ENCODE assay signal across 8 cellular contexts in genomic region chr21:17611414-17612022, GRCh38. TPM values are rescaled to one million over a fixed set of nuclear protein-coding genes. Genes with fewer than 3 reads are reported as not detected.
DNase-seq lines count a peak whose midpoint lies in the region; ATAC-seq, FAIRE-seq and TF ChIP-seq lines count a peak whose summit lies in the region.

No MANE protein-coding gene starts in this region.

- H3K79me2 ChIP-seq in HCT116 (ENCODE audit: insufficient read depth, low read length) (peaks cover 59% of the 10 kb centered on the region), MM.1S (ENCODE audit: low read length) (peaks cover 61% of the 10 kb centered on the region)

- intact Hi-C loops in HCT116 (cut with micrococcal nuclease): loop anchor here (5.0 to 10.0 kb wide), 2 partner anchors 99 to 203 kb away; partner anchors contain the start of genes C21orf91 and CXADR
- intact Hi-C loops in right cardiac atrium (cut with DNase I): no loop called here

- H3K9ac ChIP-seq in HCT116 (ENCODE audit: low read length) (peak overlapping the region; percentile 92), MM.1S (ENCODE audit: low read length) (peak overlapping the region; percentile 90)

- H3F3A ChIP-seq in MM.1S (ENCODE audit: insufficient read depth, low read length): peaks cover 15% of the 10 kb centered on the region

- H3K4me2 ChIP-seq in HCT116 (ENCODE audit: low read length): peak overlapping the region; percentile 90
- peak overlapping the region; percentile 87 for H3K4me2 ChIP-seq in MM.1S (ENCODE audit: low read depth, low read length)

- H3K4me1 ChIP-seq in HCT116 (ENCODE audit: control insufficient read depth in 1 of 2, insufficient read depth in 2 of 2, low read length in 2 of 2) (peaks cover 13 to 16% of the 10 kb centered on the region in 2 experiments), MM.1S (ENCODE audit: low read length) (peaks cover 6% of the 10 kb centered on the region), right cardiac atrium (ENCODE audit: control insufficient read depth, insufficient read depth, low read length) (no peaks in the 10 kb centered on the region)

- no peak for TF ChIP-seq CTCF in HCT116 (IDR thresholded peaks at IDR 0.05 in 2 of 3, conservative IDR thresholded peaks at IDR 0.05 in 1 of 3; ENCODE audit: borderline replicate concordance in 1 of 3, insufficient read depth in 1 of 3, low read depth in 2 of 3, low read length in 2 of 3)
- no peak for TF ChIP-seq CTCF in MM.1S (IDR thresholded peaks at IDR 0.05; ENCODE audit: low read length)

- H4K20me1 ChIP-seq in HCT116 (ENCODE audit: insufficient read depth) (no peaks in the 10 kb centered on the region), MM.1S (ENCODE audit: insufficient read depth, low read length) (peaks cover 19% of the 10 kb centered on the region)

- no peaks in the 10 kb centered on the region for H3K27me3 ChIP-seq in HCT116 (ENCODE audit: insufficient read depth, low read length)
- H3K27me3 ChIP-seq in MM.1S (replicated peaks; ENCODE audit: insufficient read depth, low read length): no peaks in the 10 kb centered on the region
- no peaks in the 10 kb centered on the region for H3K27me3 ChIP-seq in right cardiac atrium (ENCODE audit: control insufficient read depth, insufficient read depth)

- H3K9me2 ChIP-seq in HCT116 (ENCODE audit: insufficient read depth) (no peaks in the 10 kb centered on the region), MM.1S (replicated peaks; ENCODE audit: insufficient read depth, low read length) (no peaks in the 10 kb centered on the region)

- CTCF ChIA-PET in HCT116 (lab: Charles Lee): interaction anchor here (0.9 to 1.3 kb wide), 4 partner anchors 224 to 314 kb away, joined by 3 to 5 read pairs (median 3); no protein-coding TSS in a partner anchor

- H3K9me3 ChIP-seq in HCT116 (ENCODE audit: control insufficient read depth in 1 of 2, insufficient read depth in 1 of 2, low read depth in 1 of 2, low read length in 2 of 2): no peaks in the 10 kb centered on the region
- no peaks in the 10 kb centered on the region for H3K9me3 ChIP-seq in MM.1S (replicated peaks; ENCODE audit: insufficient read depth, low read length)
- H3K9me3 ChIP-seq in right cardiac atrium (ENCODE audit: control insufficient read depth, low read length): no peaks in the 10 kb centered on the region

- POLR2A ChIA-PET in HCT116 (lab: Charles Lee): no interaction called here

- peak; percentile 74 for DNase-seq in HCT116 (ENCODE audit: low read depth, low spot score)
- DNase-seq in MM.1S: peak; percentile 81
- peak; percentile 59 to 87 (median 70) for DNase-seq in T-helper 1 cell
- DNase-seq in amniotic stem cell (lab: John Stamatoyannopoulos, UW): peak; percentile 87
- DNase-seq in right cardiac atrium: peak; percentile 85 to 93 (median 88)
- peak; percentile 69 for DNase-seq in pulmonary artery endothelial cell (ENCODE audit: low read depth, low spot score)
- peak; percentile 74 for DNase-seq in urothelium cell line (ENCODE audit: low spot score)

- ATAC-seq in HCT116 (peak; percentile 61), right cardiac atrium (peak; percentile 77 to 84)

- FAIRE-seq in urothelium cell line (lab: Jason Lieb, UNC): no peak

- H3K27ac ChIP-seq in HCT116 (ENCODE audit: low read depth, low read length): peak overlapping the region; percentile 80
- peak overlapping the region; percentile 66 for H3K27ac ChIP-seq in MM.1S (ENCODE audit: low read length)
- peak overlapping the region; percentile 86 for H3K27ac ChIP-seq in right cardiac atrium (ENCODE audit: low read length)

- BruUV-seq in HCT116 (replicated peaks; lab: Mats Ljungman, UMichigan): TSS peak; percentile 48

- no peak overlapping the region for H2AFZ ChIP-seq in HCT116 (ENCODE audit: low read depth, low read length, poor library complexity, severe bottlenecking)
- H2AFZ ChIP-seq in MM.1S (ENCODE audit: low read length): peak overlapping the region; percentile 68

- peak overlapping the region; percentile 90 for H3K4me3 ChIP-seq in GM08714 (ENCODE audit: low read length)
- H3K4me3 ChIP-seq in HCT116 (replicated peaks in 1 of 2; ENCODE audit: low read depth in 1 of 2, low read length in 2 of 2): peak overlapping the region; percentile 93 to 95
- peak overlapping the region; percentile 89 for H3K4me3 ChIP-seq in MM.1S (ENCODE audit: low read length)
- peak overlapping the region; percentile 92 for H3K4me3 ChIP-seq in right cardiac atrium (ENCODE audit: low read length)

- H3K36me3 ChIP-seq in HCT116 (ENCODE audit: control insufficient read depth in 1 of 2, insufficient read depth in 2 of 2, low read length in 2 of 2) (peaks cover 16 to 18% of the 10 kb centered on the region in 2 experiments; a peak in 3 of 4 replicates), MM.1S (replicated peaks; ENCODE audit: insufficient read depth, low read length) (peaks cover 13% of the 10 kb centered on the region)

- TF ChIP-seq POLR2A in HCT116 (IDR thresholded peaks at IDR 0.05; ENCODE audit: borderline replicate concordance, extremely low read depth, insufficient read depth, insufficient read length): no peak

- no peak for TF ChIP-seq RAD21 in HCT116 (IDR thresholded peaks at IDR 0.05; ENCODE audit: low read depth)

- RAD21 ChIA-PET in HCT116 (lab: Charles Lee; ENCODE audit: low non-redundant PET in 1 of 2, low total read pairs in 2 of 2, uncharacterized antibody in 2 of 2, unreplicated experiment in 2 of 2): no interaction called here

- under 1% methylated on average over 26 of the region's 26 CpGs for WGBS in right cardiac atrium

TF ChIP-seq in HCT116, 20 proteins besides CTCF, POLR2A, EP300 and RAD21:
- TF ChIP-seq EGR1 (IDR thresholded peaks at IDR 0.05; ENCODE audit: low read depth) (peak; percentile 69), ZBTB33 (IDR thresholded peaks at IDR 0.05; ENCODE audit: extremely low read depth, insufficient replicate concordance, low read length) (no peak), TCF7L2 (IDR thresholded peaks at IDR 0.05; ENCODE audit: borderline replicate concordance, extremely low read depth, insufficient read depth, insufficient read length) (peak; percentile 39), ATF3 (IDR thresholded peaks at IDR 0.05) (peak; percentile 38; the same call in 1 of the 2 replicates)

RNA-seq across cellular contexts. Expression of gene BTG3, which starts 1.2 kb away (rescaled TPM):
- total RNA-seq in HCT116 (2021; ENCODE audit: unreplicated experiment) (67.1 TPM), right cardiac atrium (10 to 100 TPM; 21.7 to 25.8 (median 22.9) TPM), pulmonary artery endothelial cell (26.4 and 29.7 TPM in 2 replicates)
- 33.7 and 40.9 TPM in 2 replicates for polyA plus RNA-seq in HCT116 (2012)
- 33.7 TPM for polyA plus RNA-seq in right cardiac atrium

Comparison
In these comparisons a context has a peak if more than half of its experiments do, and no peak if none do; other contexts are left out.
1. Peak in every context shown above with its lines: DNase-seq, ATAC-seq, H3K4me3 ChIP-seq and H3K27ac ChIP-seq.